Comparison of ENCODE assay signal across 1 cellular context in genomic region chr15:59244337-59244736, GRCh38.
TF ChIP-seq lines count a peak whose summit lies in the region.

No MANE protein-coding gene starts in this region.

TF ChIP-seq in GM12878, 131 proteins besides CTCF, POLR2A, EP300 and RAD21 (continued from another document and continues in another):
- TF ChIP-seq MAX (IDR thresholded peaks at IDR 0.05; ENCODE audit: low read depth, low read length) (0 out of 2 replicates have a peak, but pooled peaks have one; percentile 32), USF1 (IDR thresholded peaks at IDR 0.05; ENCODE audit: borderline replicate concordance, extremely low read length, insufficient read depth, low read depth, low read length) (no peak), ESRRA (IDR thresholded peaks at IDR 0.05; ENCODE audit: low read length) (peak; percentile 71; the same call in 1 of the 2 replicates), SUPT20H (IDR thresholded peaks at IDR 0.05; ENCODE audit: borderline replicate concordance, control insufficient read depth, low read depth, low read length) (no peak), GABPA (IDR thresholded peaks at IDR 0.05; ENCODE audit: low read depth) (no peak), PBX3 (IDR thresholded peaks at IDR 0.05; ENCODE audit: insufficient replicate concordance, low read depth, low read length) (no peak), CBX3 (IDR thresholded peaks at IDR 0.05; ENCODE audit: borderline replicate concordance, low read depth) (no peak), POLR2AphosphoS2 (IDR thresholded peaks at IDR 0.05; ENCODE audit: low read depth, low read length) (no peak), HSF1 (IDR thresholded peaks at IDR 0.05; ENCODE audit: low read depth, low read length) (no peak), KDM1A (IDR thresholded peaks at IDR 0.05; ENCODE audit: borderline replicate concordance) (no peak), MEF2B (IDR thresholded peaks at IDR 0.05; ENCODE audit: partially characterized antibody, poor library complexity, severe bottlenecking) (peak; percentile 31), MTA3 (IDR thresholded peaks at IDR 0.05; ENCODE audit: borderline replicate concordance, low read length) (no peak), RBBP5 (conservative IDR thresholded peaks at IDR 0.05) (no peak), RCOR1 (conservative IDR thresholded peaks at IDR 0.05; ENCODE audit: low read depth, low read length) (peak; percentile 55; the same call in 1 of the 2 replicates), CBX5 (IDR thresholded peaks at IDR 0.05; ENCODE audit: low read depth) (no peak), ATF2 (IDR thresholded peaks at IDR 0.05; ENCODE audit: low read length) (no peak), KLF5 (IDR thresholded peaks at IDR 0.05; ENCODE audit: partially characterized antibody) (no peak), RELB (IDR thresholded peaks at IDR 0.05; ENCODE audit: low read depth) (peak; percentile 70; the same call in 1 of the 2 replicates), ETV6 (conservative IDR thresholded peaks at IDR 0.05 in 1 of 2, IDR thresholded peaks at IDR 0.05 in 1 of 2; ENCODE audit: borderline replicate concordance in 1 of 2, low read depth in 1 of 2) (no peak), MLLT1 (IDR thresholded peaks at IDR 0.05) (peak; percentile 43; the same call in 1 of the 2 replicates), KAT2A (conservative IDR thresholded peaks at IDR 0.05; ENCODE audit: control insufficient read depth, low read depth, low read length) (no peak), CUX1 (IDR thresholded peaks at IDR 0.05; ENCODE audit: insufficient replicate concordance, low read depth, low read length) (peak; percentile 60), ZZZ3 (IDR thresholded peaks at IDR 0.05; ENCODE audit: control insufficient read depth, insufficient read length, low read depth) (no peak), MYC (IDR thresholded peaks at IDR 0.05; ENCODE audit: insufficient read depth, insufficient read length, insufficient replicate concordance, low read length, severe bottlenecking) (no peak), HDGF (IDR thresholded peaks at IDR 0.05) (no peak), HCFC1 (IDR thresholded peaks at IDR 0.05; ENCODE audit: low read length) (no peak), RB1 (IDR thresholded peaks at IDR 0.05; ENCODE audit: borderline replicate concordance) (no peak; the same call in 1 of the 2 replicates), NRF1 (conservative IDR thresholded peaks at IDR 0.05; ENCODE audit: low read depth, low read length) (no peak), TARDBP (IDR thresholded peaks at IDR 0.05; ENCODE audit: borderline replicate concordance) (no peak), SMAD1 (IDR thresholded peaks at IDR 0.05; ENCODE audit: low read depth, partially characterized antibody) (no peak), REST (IDR thresholded peaks at IDR 0.05; ENCODE audit: low read depth, low read length) (no peak), IKZF2 (IDR thresholded peaks at IDR 0.05) (peak; percentile 61 to 63; a peak in 3 of 4 replicates), SP1 (IDR thresholded peaks at IDR 0.05; ENCODE audit: low read depth, low read length) (no peak), JUNB (IDR thresholded peaks at IDR 0.05) (peak; percentile 76), BHLHE40 (IDR thresholded peaks at IDR 0.05; ENCODE audit: borderline replicate concordance in 1 of 2, low read depth in 2 of 2, low read length in 1 of 2) (peak; percentile 56 to 68; a peak in 2 of 4 replicates), NBN (IDR thresholded peaks at IDR 0.05) (peak; percentile 78), IRF4 (IDR thresholded peaks at IDR 0.05; ENCODE audit: low read depth, low read length) (0 out of 2 replicates have a peak, but pooled peaks have one; percentile 49)
